Comparison of ENCODE assay signal across 8 cellular contexts in genomic region chr21:32413697-32414578, GRCh38. TPM values are rescaled to one million over a fixed set of nuclear protein-coding genes. Genes with fewer than 3 reads are reported as not detected.
DNase-seq lines count a peak whose midpoint lies in the region; ATAC-seq and TF ChIP-seq lines count a peak whose summit lies in the region.

No MANE protein-coding gene starts in this region.

- peaks cover 2% of the 10 kb centered on the region for H3K36me3 Mint-ChIP-seq in activated CD4-positive, alpha-beta memory T cell treated with anti-CD3 and anti-CD28 coated beads, Interleukin-2, amount 10 ng/mL, durations not matched to agents 7 days and 5 days (ENCODE audit: low read depth)

- no peak overlapping the region for H3K27ac ChIP-seq in HUES48 (ENCODE audit: low read depth, low read length)
- H3K27ac ChIP-seq in sigmoid colon = peak overlapping the region; percentile 95 to 98 (median 96)

- TF ChIP-seq CTCF in foreskin fibroblast (IDR thresholded peaks at IDR 0.05; ENCODE audit: low read depth, low read length) = no peak
- TF ChIP-seq CTCF in sigmoid colon (IDR thresholded peaks at IDR 0.05) = no peak

- H3K36me3 ChIP-seq in HUES48 (ENCODE audit: control insufficient read depth, insufficient read depth, low read length) = no peaks in the 10 kb centered on the region
- peaks cover 0 to 7% (median 2%) of the 10 kb centered on the region in 4 donors for H3K36me3 ChIP-seq in sigmoid colon

- TF ChIP-seq EP300 in sigmoid colon (IDR thresholded peaks at IDR 0.05) = no peak

- POLR2A ChIA-PET in activated CD4-positive, alpha-beta memory T cell treated with anti-CD3 and anti-CD28 coated beads, Interleukin-2, amount 10 ng/mL, durations not matched to agents 7 days and 5 days (lab: Charles Lee) = interaction anchor here (0.8 to 1.0 kb wide), 3 partner anchors 187 to 357 kb away, joined by 3 read pairs; partner anchors contain the start of gene PAXBP1

- H3K9me3 ChIP-seq in HUES48 (ENCODE audit: control insufficient read depth, insufficient read depth, low read length) = no peaks in the 10 kb centered on the region
- H3K9me3 ChIP-seq in sigmoid colon = no peaks in the 10 kb centered on the region

- H3K27me3 Mint-ChIP-seq in activated CD4-positive, alpha-beta memory T cell treated with anti-CD3 and anti-CD28 coated beads, Interleukin-2, amount 10 ng/mL, durations not matched to agents 7 days and 5 days = no peaks in the 10 kb centered on the region

- TF ChIP-seq POLR2A in sigmoid colon (IDR thresholded peaks at IDR 0.05) = no peak

- intact Hi-C loops in sigmoid colon (cut with DNase I) = loop anchor here (1.0 to 10.0 kb wide), 5 partner anchors 43 to 358 kb away; partner anchors contain the start of genes CFAP298 and PAXBP1

- no peak overlapping the region for H3K27ac Mint-ChIP-seq in activated CD4-positive, alpha-beta memory T cell treated with anti-CD3 and anti-CD28 coated beads, Interleukin-2, amount 10 ng/mL, durations not matched to agents 7 days and 5 days

- H3K4me1 ChIP-seq in HUES48 (ENCODE audit: control insufficient read depth, insufficient read depth, low read length) = peaks cover 33% of the 10 kb centered on the region
- H3K4me1 ChIP-seq in sigmoid colon = peaks cover 0 to 40% (median 26%) of the 10 kb centered on the region in 4 donors

- peaks cover 68% of the 10 kb centered on the region for H3K27me3 ChIP-seq in HUES48 (ENCODE audit: control insufficient read depth, insufficient read depth, low read length)
- H3K27me3 ChIP-seq in sigmoid colon = no peaks in the 10 kb centered on the region

- WGBS in sigmoid colon, 2 donors = 21 to 66% methylated on average over 7 of the region's 7 CpGs

- CTCF ChIA-PET in activated CD4-positive, alpha-beta memory T cell treated with anti-CD3 and anti-CD28 coated beads, Interleukin-2, amount 10 ng/mL, durations not matched to agents 7 days and 5 days (lab: Charles Lee) = interaction anchor here (1.0 to 1.3 kb wide), 2 partner anchors 9 to 187 kb away, joined by 3 to 4 read pairs; no protein-coding TSS in a partner anchor

- ATAC-seq in HG03378 (IDR thresholded peaks at IDR 0.05; ENCODE audit: unreplicated experiment) (no peak), GM18873 (IDR thresholded peaks at IDR 0.05; ENCODE audit: low FRiP score, unreplicated experiment) (no peak)

- H3K4me3 ChIP-seq in HUES48 (ENCODE audit: low read depth, low read length) (peak overlapping the region; percentile 66; the same call in 1 of the 2 replicates), foreskin fibroblast (ENCODE audit: low read depth in 1 of 2, low read length in 2 of 2) (no peak overlapping the region), sigmoid colon (peak overlapping the region; percentile 70 to 83 (median 80))

- H3K4me3 Mint-ChIP-seq in activated CD4-positive, alpha-beta memory T cell treated with anti-CD3 and anti-CD28 coated beads, Interleukin-2, amount 10 ng/mL, durations not matched to agents 7 days and 5 days = peak overlapping the region; percentile 44

- DNase-seq in activated CD4-positive, alpha-beta memory T cell treated with anti-CD3 and anti-CD28 coated beads, Interleukin-2, amount 10 ng/mL, durations not matched to agents 7 days and 5 days = no peak
- DNase-seq in foreskin fibroblast = peak; percentile 29 to 49
- peak; percentile 81 for DNase-seq in sigmoid colon
- no peak for DNase-seq in NCI-H1694 treated with DMSO at 0.1 percent for 48 hours (lab: John Stamatoyannopoulos, UW)
- DNase-seq in kidney tubule cell (ENCODE audit: low spot score) = no peak

- H3K9ac ChIP-seq in HUES48 (ENCODE audit: low read depth, low read length) = no peak overlapping the region

- H3K9me3 Mint-ChIP-seq in activated CD4-positive, alpha-beta memory T cell treated with anti-CD3 and anti-CD28 coated beads, Interleukin-2, amount 10 ng/mL, durations not matched to agents 7 days and 5 days = no peaks in the 10 kb centered on the region

- peaks cover 30% of the 10 kb centered on the region for H3K4me1 Mint-ChIP-seq in activated CD4-positive, alpha-beta memory T cell treated with anti-CD3 and anti-CD28 coated beads, Interleukin-2, amount 10 ng/mL, durations not matched to agents 7 days and 5 days

RNA-seq across cellular contexts. Expression of gene EVA1C, which starts 1.4 kb away (rescaled TPM):
- total RNA-seq in activated CD4-positive, alpha-beta memory T cell treated with anti-CD3 and anti-CD28 coated beads, Interleukin-2, amount 10 ng/mL, durations not matched to agents 7 days and 5 days = 1 to 10 TPM; 5.0 to 6.3 TPM
- 10 to 100 TPM; 32.1 to 53.8 (median 41.2) TPM for total RNA-seq in sigmoid colon
- 10 to 100 TPM in 1 of 3 donors, 1 to 10 TPM in 2; 3.5 to 10.8 (median 6.0) TPM for polyA plus RNA-seq in sigmoid colon

RNA-seq across cellular contexts. Expression of gene URB1, which starts 21.1 kb away (rescaled TPM):
- 1 to 10 TPM; 9.1 TPM for total RNA-seq in activated CD4-positive, alpha-beta memory T cell treated with anti-CD3 and anti-CD28 coated beads, Interleukin-2, amount 10 ng/mL, durations not matched to agents 7 days and 5 days
- 10 to 100 TPM in 3 of 4 donors, 1 to 10 TPM in 1; 7.5 to 16.7 (median 11.5) TPM for total RNA-seq in sigmoid colon
- polyA plus RNA-seq in sigmoid colon = 1 to 10 TPM in 1 of 3 donors, under 1 TPM in 2; 0.60 to 7.1 (median 0.69) TPM

Comparison
In these comparisons a context has a peak if more than half of its experiments do, and no peak if none do; other contexts are left out.
1. H3K4me3 ChIP-seq: peak in HUES48 (single experiment) and sigmoid colon (4 of 4); none in foreskin fibroblast (0 of 2).
2. DNase-seq: peak in foreskin fibroblast (2 of 2) and sigmoid colon (single experiment); none in activated CD4-positive, alpha-beta memory T cell treated with anti-CD3 and anti-CD28 coated beads, Interleukin-2, amount 10 ng/mL, durations not matched to agents 7 days and 5 days (single experiment), NCI-H1694 treated with DMSO at 0.1 percent for 48 hours (single experiment) and kidney tubule cell (single experiment).
3. RNA of gene EVA1C, which starts 1.4 kb away (total RNA-seq): 32.1 to 53.8 TPM in sigmoid colon; 5.0 to 6.3 TPM in activated CD4-positive, alpha-beta memory T cell treated with anti-CD3 and anti-CD28 coated beads, Interleukin-2, amount 10 ng/mL, durations not matched to agents 7 days and 5 days; every median in the first group is over 4 times any median in the second.